Comparison of ENCODE assay signal across 1 cellular context in the genomic region with DNA sequence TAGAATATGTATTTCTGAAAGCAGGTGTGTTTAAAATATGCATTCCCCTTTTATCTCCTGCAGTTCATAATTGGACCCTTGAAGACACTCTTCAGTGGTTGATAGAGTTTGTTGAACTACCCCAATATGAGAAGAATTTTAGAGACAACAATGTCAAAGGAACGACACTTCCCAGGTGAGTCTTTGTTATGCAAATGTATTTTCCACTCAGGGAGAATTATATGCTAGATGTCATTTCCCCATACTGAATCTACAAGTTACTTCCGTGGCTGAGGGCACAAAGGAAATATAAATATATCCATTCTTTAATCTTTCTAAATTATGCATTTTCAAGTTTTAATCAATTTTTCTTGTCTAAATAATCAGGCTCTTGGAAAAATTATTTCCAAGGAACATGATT.
TF ChIP-seq lines count a peak whose summit lies in the region.

No MANE protein-coding gene starts in this region.

TF ChIP-seq in WTC11, 78 proteins besides CTCF, POLR2A, EP300 and RAD21 (continued from another document):
- TF ChIP-seq, protein P1, sequence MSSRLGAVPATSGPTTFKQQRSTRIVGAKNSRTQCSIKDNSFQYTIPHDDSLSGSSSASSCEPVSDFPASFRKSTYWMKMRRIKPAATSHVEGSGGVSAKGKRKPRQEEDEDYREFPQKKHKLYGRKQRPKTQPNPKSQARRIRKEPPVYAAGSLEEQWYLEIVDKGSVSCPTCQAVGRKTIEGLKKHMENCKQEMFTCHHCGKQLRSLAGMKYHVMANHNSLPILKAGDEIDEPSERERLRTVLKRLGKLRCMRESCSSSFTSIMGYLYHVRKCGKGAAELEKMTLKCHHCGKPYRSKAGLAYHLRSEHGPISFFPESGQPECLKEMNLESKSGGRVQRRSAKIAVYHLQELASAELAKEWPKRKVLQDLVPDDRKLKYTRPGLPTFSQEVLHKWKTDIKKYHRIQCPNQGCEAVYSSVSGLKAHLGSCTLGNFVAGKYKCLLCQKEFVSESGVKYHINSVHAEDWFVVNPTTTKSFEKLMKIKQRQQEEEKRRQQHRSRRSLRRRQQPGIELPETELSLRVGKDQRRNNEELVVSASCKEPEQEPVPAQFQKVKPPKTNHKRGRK (CRISPR knock-in tag; IDR thresholded peaks at IDR 0.05; ENCODE audit: borderline replicate concordance), result no peak
- TF ChIP-seq SMAD3 (CRISPR knock-in tag; IDR thresholded peaks at IDR 0.05; ENCODE audit: borderline replicate concordance) (no peak), ZNF121 (CRISPR knock-in tag; IDR thresholded peaks at IDR 0.05) (no peak), JAZF1 (CRISPR knock-in tag; IDR thresholded peaks at IDR 0.05) (no peak)
- TF ChIP-seq, protein P2, sequence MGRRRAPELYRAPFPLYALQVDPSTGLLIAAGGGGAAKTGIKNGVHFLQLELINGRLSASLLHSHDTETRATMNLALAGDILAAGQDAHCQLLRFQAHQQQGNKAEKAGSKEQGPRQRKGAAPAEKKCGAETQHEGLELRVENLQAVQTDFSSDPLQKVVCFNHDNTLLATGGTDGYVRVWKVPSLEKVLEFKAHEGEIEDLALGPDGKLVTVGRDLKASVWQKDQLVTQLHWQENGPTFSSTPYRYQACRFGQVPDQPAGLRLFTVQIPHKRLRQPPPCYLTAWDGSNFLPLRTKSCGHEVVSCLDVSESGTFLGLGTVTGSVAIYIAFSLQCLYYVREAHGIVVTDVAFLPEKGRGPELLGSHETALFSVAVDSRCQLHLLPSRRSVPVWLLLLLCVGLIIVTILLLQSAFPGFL (CRISPR knock-in tag; IDR thresholded peaks at IDR 0.05; ENCODE audit: borderline replicate concordance), result no peak
